Comparison of ENCODE assay signal across 8 cellular contexts in the genomic region with DNA sequence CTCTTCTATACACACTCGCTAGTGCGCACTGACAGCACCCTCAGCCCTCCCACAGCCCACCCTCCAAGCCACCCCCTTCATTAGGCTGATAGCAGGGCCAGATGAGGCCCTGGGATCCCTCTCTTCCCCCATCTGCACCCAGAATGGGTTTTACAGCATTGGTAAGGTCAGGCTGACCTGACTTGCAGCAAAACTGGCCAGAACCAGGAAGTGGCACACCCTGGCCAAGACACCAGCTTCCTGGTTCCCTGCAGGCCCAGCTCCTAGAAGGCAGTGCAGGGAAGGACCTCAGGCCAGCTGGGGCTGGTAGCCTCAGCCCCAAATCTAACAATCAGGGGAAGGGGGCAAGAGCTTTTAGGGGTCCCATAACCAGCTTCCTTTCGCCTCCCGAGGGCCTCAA. TPM values are rescaled to one million over a fixed set of nuclear protein-coding genes. Genes with fewer than 3 reads are reported as not detected.
DNase-seq lines count a peak whose midpoint lies in the region; ATAC-seq and TF ChIP-seq lines count a peak whose summit lies in the region.

No MANE protein-coding gene starts in this region.

- peaks cover 41% of the 10 kb centered on the region for H3K4me1 ChIP-seq in endodermal cell (ENCODE audit: control insufficient read depth, insufficient read depth, low read length)
- peaks cover 45% of the 10 kb centered on the region for H3K4me1 ChIP-seq in foreskin keratinocyte

- H3K36me3 ChIP-seq in endodermal cell (ENCODE audit: control insufficient read depth, insufficient read depth, low read length) = no peaks in the 10 kb centered on the region

- DNase-seq in CD14-positive monocyte (ENCODE audit: low spot score) = peak; percentile 80
- DNase-seq in NOMO-1 treated with dmso at 0.1 percent for 144 hours (lab: John Stamatoyannopoulos, UW; ENCODE audit: unreplicated experiment) = peak; percentile 47
- DNase-seq in endodermal cell = no peak
- no peak for DNase-seq in osteocyte (ENCODE audit: extremely low spot score, unreplicated experiment)
- no peak for DNase-seq in activated T-cell treated with anti-CD3 and anti-CD28 coated beads for 4 hours
- DNase-seq in foreskin keratinocyte = no peak

- no peaks in the 10 kb centered on the region for H3K27me3 ChIP-seq in endodermal cell (ENCODE audit: control insufficient read depth, insufficient read depth, low read length, poor library complexity, severe bottlenecking)
- no peaks in the 10 kb centered on the region for H3K27me3 ChIP-seq in foreskin keratinocyte

- intact Hi-C loops in CD14-positive monocyte (cut with micrococcal nuclease) = loop anchor here in 1 of 2 donors (10.0 kb wide), 1 partner anchor 45 kb away; a partner anchor contains a TSS

- no peaks in the 10 kb centered on the region for H3K9me3 ChIP-seq in endodermal cell (ENCODE audit: control insufficient read depth, low read length)

- H3K9ac ChIP-seq in endodermal cell (ENCODE audit: extremely low read depth, low read length, poor library complexity, severe bottlenecking) = no peak overlapping the region

- ATAC-seq in HG03565 (IDR thresholded peaks at IDR 0.05; ENCODE audit: unreplicated experiment) = no peak
- ATAC-seq in foreskin keratinocyte = no peak
- no peak for ATAC-seq in HG03469 (IDR thresholded peaks at IDR 0.05; ENCODE audit: unreplicated experiment)

- H3K9me3 Mint-ChIP-seq in CD14-positive monocyte (no peaks in the 10 kb centered on the region), endodermal cell (no peaks in the 10 kb centered on the region), osteocyte (ENCODE audit: unreplicated experiment) (no peaks in the 10 kb centered on the region)

- no peak overlapping the region for H3K4me3 ChIP-seq in endodermal cell (ENCODE audit: low read length)

- H3K4me3 Mint-ChIP-seq in CD14-positive monocyte (peak overlapping the region in 1 of 2 donors; percentile 67), endodermal cell (no peak overlapping the region), osteocyte (ENCODE audit: unreplicated experiment) (no peak overlapping the region)

- 92% methylated on average over 4 of the region's 4 CpGs; no CpG with 5 or more reads in 1 of the 2 experiments for WGBS in endodermal cell (ENCODE audit: insufficient coverage in 1 of 2, insufficient read length in 1 of 2), 2 experiments

- TF ChIP-seq CTCF in CD14-positive monocyte (IDR thresholded peaks at IDR 0.05) = no peak
- no peak for TF ChIP-seq CTCF in endodermal cell (conservative IDR thresholded peaks at IDR 0.05)
- TF ChIP-seq CTCF in osteocyte (IDR thresholded peaks at IDR 0.05) = no peak
- TF ChIP-seq CTCF in foreskin keratinocyte (conservative IDR thresholded peaks at IDR 0.05) = no peak

- H3K27me3 Mint-ChIP-seq in CD14-positive monocyte (ENCODE audit: low read depth in 3 of 3) = no peaks in the 10 kb centered on the region
- H3K27me3 Mint-ChIP-seq in endodermal cell (ENCODE audit: insufficient read depth) = no peaks in the 10 kb centered on the region
- H3K27me3 Mint-ChIP-seq in osteocyte (ENCODE audit: unreplicated experiment) = no peaks in the 10 kb centered on the region

- peak overlapping the region; percentile 83 to 96 (median 95) for H3K27ac Mint-ChIP-seq in CD14-positive monocyte
- peak overlapping the region; percentile 92 for H3K27ac Mint-ChIP-seq in endodermal cell
- H3K27ac Mint-ChIP-seq in osteocyte (ENCODE audit: unreplicated experiment) = peak overlapping the region; percentile 84

- H3K27ac ChIP-seq in endodermal cell (ENCODE audit: low read depth, low read length) = peak overlapping the region; percentile 99
- H3K27ac ChIP-seq in foreskin keratinocyte = no peak overlapping the region

- H3K36me3 Mint-ChIP-seq in CD14-positive monocyte = peaks cover 2 to 19% of the 10 kb centered on the region in 2 donors
- H3K36me3 Mint-ChIP-seq in endodermal cell (ENCODE audit: low read depth) = no peaks in the 10 kb centered on the region
- H3K36me3 Mint-ChIP-seq in osteocyte (ENCODE audit: unreplicated experiment) = no peaks in the 10 kb centered on the region

- H3K4me1 Mint-ChIP-seq in CD14-positive monocyte (peaks cover 88% of the 10 kb centered on the region), endodermal cell (peaks cover 60% of the 10 kb centered on the region), osteocyte (ENCODE audit: unreplicated experiment) (peaks cover 58% of the 10 kb centered on the region)

RNA-seq across cellular contexts. Expression of a gene that starts 50.0 kb away (rescaled TPM):
- 10 to 100 TPM; 32.7 to 40.6 TPM for polyA plus RNA-seq in CD14-positive monocyte
- 10 to 100 TPM; 43.9 to 49.2 TPM for total RNA-seq in endodermal cell
- 40.1 TPM for polyA plus RNA-seq in endodermal cell (2013, experiment 1 of 2)
- 41.1 TPM for polyA plus RNA-seq in endodermal cell (2013, experiment 2 of 2)
- 28.3 and 35.0 TPM in 2 replicates for total RNA-seq in osteocyte
- 78.3 and 79.4 TPM in 2 replicates for total RNA-seq in foreskin keratinocyte
- polyA plus RNA-seq in foreskin keratinocyte = 78.9 and 87.8 TPM in 2 replicates

RNA-seq across cellular contexts. Expression of a gene that starts 55.4 kb away (rescaled TPM):
- polyA plus RNA-seq in CD14-positive monocyte (1 to 10 TPM; 4.2 to 4.3 TPM), foreskin keratinocyte (16.6 TPM in 2 replicates)
- total RNA-seq in endodermal cell (10 to 100 TPM; 11.0 to 18.7 TPM), osteocyte (34.7 and 38.4 TPM in 2 replicates), foreskin keratinocyte (11.6 and 13.1 TPM in 2 replicates)
- 43.5 TPM for polyA plus RNA-seq in endodermal cell (2013, experiment 1 of 2)
- 39.6 TPM for polyA plus RNA-seq in endodermal cell (2013, experiment 2 of 2)

Comparison
In these comparisons a context has a peak if more than half of its experiments do, and no peak if none do; other contexts are left out.
1. DNase-seq: peak in CD14-positive monocyte (single experiment) and NOMO-1 treated with dmso at 0.1 percent for 144 hours (single experiment); none in endodermal cell (single experiment), osteocyte (single experiment), activated T-cell treated with anti-CD3 and anti-CD28 coated beads for 4 hours (single experiment) and foreskin keratinocyte (0 of 2).
2. Peak in every context shown above with its lines, with median percentiles within 50 percentile points of each other: H3K27ac Mint-ChIP-seq.